In the genomic region with DNA sequence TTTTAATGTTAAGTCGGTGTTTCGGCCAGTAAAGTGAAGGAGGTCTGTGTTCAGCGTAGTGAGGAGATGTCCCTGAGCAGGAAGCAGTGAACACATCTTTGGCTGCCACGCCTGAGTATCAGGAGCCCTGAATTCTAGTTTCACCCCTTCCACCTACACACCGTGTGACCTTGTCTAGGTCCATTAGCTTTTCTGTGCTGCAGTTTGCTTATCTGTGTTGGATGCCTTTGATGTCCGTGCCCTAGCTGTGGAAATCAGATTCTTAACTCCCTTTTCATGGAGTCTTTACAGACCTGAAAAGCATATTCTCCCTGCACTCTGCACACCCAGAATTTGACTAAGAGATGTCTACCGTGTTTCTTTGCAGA, we compare ENCODE assay signal across 1 cellular context.
TF ChIP-seq lines count a peak whose summit lies in the region.

No MANE protein-coding gene starts in this region.

TF ChIP-seq in IMR-90, 13 proteins besides CTCF, POLR2A, EP300 and RAD21 (continued from another document):
- TF ChIP-seq, protein P1, sequence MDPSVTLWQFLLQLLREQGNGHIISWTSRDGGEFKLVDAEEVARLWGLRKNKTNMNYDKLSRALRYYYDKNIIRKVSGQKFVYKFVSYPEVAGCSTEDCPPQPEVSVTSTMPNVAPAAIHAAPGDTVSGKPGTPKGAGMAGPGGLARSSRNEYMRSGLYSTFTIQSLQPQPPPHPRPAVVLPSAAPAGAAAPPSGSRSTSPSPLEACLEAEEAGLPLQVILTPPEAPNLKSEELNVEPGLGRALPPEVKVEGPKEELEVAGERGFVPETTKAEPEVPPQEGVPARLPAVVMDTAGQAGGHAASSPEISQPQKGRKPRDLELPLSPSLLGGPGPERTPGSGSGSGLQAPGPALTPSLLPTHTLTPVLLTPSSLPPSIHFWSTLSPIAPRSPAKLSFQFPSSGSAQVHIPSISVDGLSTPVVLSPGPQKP (IDR thresholded peaks at IDR 0.05; ENCODE audit: borderline replicate concordance, low read depth, low read length) = no peak
- TF ChIP-seq MXI1 (IDR thresholded peaks at IDR 0.05; ENCODE audit: borderline replicate concordance, low read depth, low read length) = no peak
- no peak for TF ChIP-seq CHD1 (IDR thresholded peaks at IDR 0.05; ENCODE audit: low read depth, low read length)
- TF ChIP-seq FOS (IDR thresholded peaks at IDR 0.05; ENCODE audit: low read depth, low read length) = no peak
